In genomic region chr1:155126494-155127104, GRCh38 we compare ENCODE assay signal across 6 cellular contexts. TPM values are rescaled to one million over a fixed set of nuclear protein-coding genes. Genes with fewer than 3 reads are reported as not detected.
DNase-seq lines count a peak whose midpoint lies in the region; ATAC-seq and TF ChIP-seq lines count a peak whose summit lies in the region.

No MANE protein-coding gene starts in this region.

- TF ChIP-seq CTCF in AG09309 (IDR thresholded peaks at IDR 0.05; ENCODE audit: control insufficient read depth, insufficient read depth, low read depth, low read length, missing control alignments) (no peak), astrocyte of the cerebellum (IDR thresholded peaks at IDR 0.05; ENCODE audit: low read depth, low read length, missing control alignments) (no peak), lower lobe of right lung (IDR thresholded peaks at IDR 0.05) (no peak), vagina (IDR thresholded peaks at IDR 0.05) (no peak)

- peak; percentile 70 to 83 for ATAC-seq in lower lobe of right lung
- ATAC-seq in HG02588 (IDR thresholded peaks at IDR 0.05; ENCODE audit: unreplicated experiment): no peak

- intact Hi-C loops in lower lobe of right lung (cut with DNase I): no loop called here
- intact Hi-C loops in vagina (cut with DNase I): no loop called here

- H3K36me3 ChIP-seq in lower lobe of right lung (peaks cover 18% of the 10 kb centered on the region), vagina (peaks cover 0 to 3% of the 10 kb centered on the region in 2 donors)

- H3K27me3 ChIP-seq in lower lobe of right lung (ENCODE audit: low read depth) (peaks cover 13% of the 10 kb centered on the region), vagina (no peaks in the 10 kb centered on the region)

- peaks cover 64% of the 10 kb centered on the region for H3K4me1 ChIP-seq in lower lobe of right lung
- peaks cover 79% of the 10 kb centered on the region for H3K4me1 ChIP-seq in vagina

- DNase-seq in AG09309 (ENCODE audit: low read depth) (no peak), NCI-H2171 (lab: John Stamatoyannopoulos, UW) (peak; percentile 66), astrocyte of the cerebellum (ENCODE audit: low read depth) (no peak), lower lobe of right lung (peak; percentile 92), vagina (ENCODE audit: extremely low spot score in 2 of 2) (no peak)

- H3K4me3 ChIP-seq in AG09309 (ENCODE audit: control insufficient read depth, low read depth, low read length): peak overlapping the region; percentile 37
- H3K4me3 ChIP-seq in astrocyte of the cerebellum (ENCODE audit: low read depth, low read length): peak overlapping the region; percentile 46
- peak overlapping the region; percentile 64 for H3K4me3 ChIP-seq in lower lobe of right lung
- H3K4me3 ChIP-seq in vagina: peak overlapping the region; percentile 78 to 88

- H3K9me3 ChIP-seq in lower lobe of right lung: no peaks in the 10 kb centered on the region
- no peaks in the 10 kb centered on the region for H3K9me3 ChIP-seq in vagina

- H3K27ac ChIP-seq in lower lobe of right lung (peak overlapping the region; percentile 91), vagina (peak overlapping the region; percentile 92)

- no peak for TF ChIP-seq POLR2A in vagina (IDR thresholded peaks at IDR 0.05)

- in situ Hi-C loops in astrocyte of the cerebellum (cut with HindIII; ENCODE audit: low sequenced_read_pairs): no loop called here

RNA-seq across cellular contexts. Expression of gene EFNA1, which starts 1.1 kb away (rescaled TPM):
- total RNA-seq in lower lobe of right lung (144 TPM), vagina (57.9 TPM)

RNA-seq across cellular contexts. Expression of gene SLC50A1, which starts 9.1 kb away (rescaled TPM):
- total RNA-seq in lower lobe of right lung (42.6 TPM), vagina (11.8 TPM)

RNA-seq across cellular contexts. Expression of gene DPM3, which starts 13.7 kb away (rescaled TPM):
- total RNA-seq in lower lobe of right lung: 62.3 TPM
- total RNA-seq in vagina: 114 TPM

RNA-seq across cellular contexts. Expression of gene KRTCAP2, which starts 46.5 kb away (rescaled TPM):
- total RNA-seq in lower lobe of right lung: 173 TPM
- 117 TPM for total RNA-seq in vagina

RNA-seq across cellular contexts. Expression of gene TRIM46, which starts 47.0 kb away (rescaled TPM):
- total RNA-seq in lower lobe of right lung (0.35 TPM), vagina (2.7 TPM)

Comparison
In these comparisons a context has a peak if more than half of its experiments do, and no peak if none do; other contexts are left out.
1. DNase-seq: peak in NCI-H2171 (single experiment) and lower lobe of right lung (single experiment); none in AG09309 (single experiment), astrocyte of the cerebellum (single experiment) and vagina (0 of 2).
2. Peak in every context shown above with its lines, with median percentiles within 50 percentile points of each other: H3K4me3 ChIP-seq.